11 cellular contexts compared by ENCODE assay signal in genomic region chr6:124964084-124964763, GRCh38. TPM values are rescaled to one million over a fixed set of nuclear protein-coding genes. Genes with fewer than 3 reads are reported as not detected.
DNase-seq lines count a peak whose midpoint lies in the region; ATAC-seq and TF ChIP-seq lines count a peak whose summit lies in the region.
"Had no signal": no experiment of that assay in that cellular context is flagged by ENCODE, and none has a peak within 500 bp of the region (broad histone marks: within the 10 kb centered on the region; RNA-seq: fewer than 3 reads in every experiment).

No MANE protein-coding gene starts in this region.

- no peak overlapping the region for H2AFZ ChIP-seq in SK-N-SH (ENCODE audit: low read depth)

- no peaks in the 10 kb centered on the region for H3K79me2 ChIP-seq in SK-N-SH (ENCODE audit: insufficient read depth)

- CTCF ChIA-PET in SK-N-SH (lab: Yijun Ruan, JAX) = interaction anchor here (1.5 kb wide), 1 partner anchor 150 kb away, joined by 5 read pairs; no protein-coding TSS in a partner anchor

- H3K27ac Mint-ChIP-seq in dendritic cell treated with granulocyte-macrophage colony-stimulating factor and Interleukin-4, amounts not matched to agents 40 ng/mL and 50 ng/mL, for 4 days = peak overlapping the region; percentile 95

- TF ChIP-seq RAD21 in SK-N-SH (IDR thresholded peaks at IDR 0.05; ENCODE audit: low read length) = no peak

- peak overlapping the region; percentile 88 for H3K4me3 Mint-ChIP-seq in dendritic cell treated with granulocyte-macrophage colony-stimulating factor and Interleukin-4, amounts not matched to agents 40 ng/mL and 50 ng/mL, for 4 days

- 5% methylated on average over 6 of the region's 6 CpGs for WGBS in SK-N-SH (ENCODE audit: low lambda C conversion rate)
- 16 to 20% methylated on average over 6 of the region's 6 CpGs for WGBS in tibial nerve, 2 donors

- H3F3A ChIP-seq in SK-N-SH (replicated peaks; ENCODE audit: insufficient read depth) = no peaks in the 10 kb centered on the region

- H3K27me3 Mint-ChIP-seq in dendritic cell treated with granulocyte-macrophage colony-stimulating factor and Interleukin-4, amounts not matched to agents 40 ng/mL and 50 ng/mL, for 4 days = no peaks in the 10 kb centered on the region

- H3K27ac ChIP-seq in SK-N-SH (ENCODE audit: low read depth in 2 of 2, low read length in 1 of 2) (peak overlapping the region in 1 of 2 experiments; percentile 4; a peak in 1 of 4 replicates), tibial nerve (peak overlapping the region; percentile 90 to 97 (median 96))
- H3K27ac ChIP-seq: C4-2B had no signal

- TF ChIP-seq CTCF in SK-N-SH (IDR thresholded peaks at IDR 0.05) (no peak), tibial nerve (IDR thresholded peaks at IDR 0.05) (no peak)

- no peak overlapping the region for H3K9ac ChIP-seq in SK-N-SH

- H3K27me3 ChIP-seq in SK-N-SH (ENCODE audit: insufficient read depth) (peaks cover 14% of the 10 kb centered on the region), tibial nerve (no peaks in the 10 kb centered on the region)

- no peak for DNase-seq in SK-N-SH
- DNase-seq in medulla oblongata (ENCODE audit: extremely low spot score) = peak; percentile 66
- peak in 1 of 2 donors; percentile 77 for DNase-seq in tibial nerve (ENCODE audit: low spot score in 2 of 2)
- DNase-seq in stimulated activated naive CD8-positive, alpha-beta T cell treated with anti-CD3 and anti-CD28 coated beads, Interleukin-15, Interleukin-2, amounts not matched to agents 100 U/mL and 50 U/mL, for 24 hours = no peak
- DNase-seq: activated CD4-positive, CD25-positive, alpha-beta regulatory T cell treated with anti-CD3 and anti-CD28 coated beads, Interleukin-2, amount 50 U/mL, for 72 hours; stimulated activated CD4-positive, alpha-beta T cell treated with anti-CD3 and anti-CD28 coated beads, Interleukin-1b, Interleukin-23, amount 100 ng/mL, for 48 hours had no signal

- no peaks in the 10 kb centered on the region for H3K36me3 ChIP-seq in SK-N-SH (replicated peaks in 1 of 2; ENCODE audit: control insufficient read depth in 1 of 2, insufficient read depth in 2 of 2, low read length in 1 of 2)
- peaks cover 0 to 10% (median 0%) of the 10 kb centered on the region in 3 donors for H3K36me3 ChIP-seq in tibial nerve

- no peaks in the 10 kb centered on the region for H3K9me3 Mint-ChIP-seq in dendritic cell treated with granulocyte-macrophage colony-stimulating factor and Interleukin-4, amounts not matched to agents 40 ng/mL and 50 ng/mL, for 4 days

- intact Hi-C loops in dendritic cell treated with granulocyte-macrophage colony-stimulating factor and Interleukin-4, amounts not matched to agents 40 ng/mL and 50 ng/mL, for 4 days (cut with micrococcal nuclease) = loop anchor here (10.0 kb wide), 1 partner anchor 141 kb away; no protein-coding TSS in a partner anchor

- ATAC-seq in SK-N-SH treated with all-trans-retinoic acid at 6 μM for 48 hours = no peak
- ATAC-seq in GM18858 (IDR thresholded peaks at IDR 0.05; ENCODE audit: unreplicated experiment) = no peak
- ATAC-seq in GM19328 (IDR thresholded peaks at IDR 0.05; ENCODE audit: unreplicated experiment) = no peak
- ATAC-seq in stimulated activated naive CD8-positive, alpha-beta T cell treated with anti-CD3 and anti-CD28 coated beads, Interleukin-15, Interleukin-2, amounts not matched to agents 100 U/mL and 50 U/mL, for 24 hours = no peak

- H3K4me2 ChIP-seq in SK-N-SH = 0 out of 2 replicates have a peak overlapping the region, but pooled peaks have one; percentile 26

- H3K36me3 Mint-ChIP-seq in dendritic cell treated with granulocyte-macrophage colony-stimulating factor and Interleukin-4, amounts not matched to agents 40 ng/mL and 50 ng/mL, for 4 days (ENCODE audit: low read depth) = peaks cover 35% of the 10 kb centered on the region

- H3K9me3 ChIP-seq in SK-N-SH (no peaks in the 10 kb centered on the region), tibial nerve (no peaks in the 10 kb centered on the region)

- H3K9me2 ChIP-seq in SK-N-SH = no peaks in the 10 kb centered on the region

- H3K4me1 ChIP-seq in SK-N-SH (ENCODE audit: control insufficient read depth in 1 of 2, insufficient read depth in 2 of 2, low read depth in 1 of 2, low read length in 1 of 2) (no peaks in the 10 kb centered on the region), tibial nerve (peaks cover 0 to 64% (median 12%) of the 10 kb centered on the region in 4 donors)

- no peak for TF ChIP-seq EP300 in SK-N-SH (IDR thresholded peaks at IDR 0.05; ENCODE audit: borderline replicate concordance in 1 of 2, low read depth in 1 of 2, low read length in 1 of 2)
- TF ChIP-seq EP300 in tibial nerve (IDR thresholded peaks at IDR 0.05) = peak in 1 of 2 donors; percentile 88

- no peaks in the 10 kb centered on the region for H4K20me1 ChIP-seq in SK-N-SH (ENCODE audit: insufficient read depth)

- POLR2A ChIA-PET in SK-N-SH (lab: Yijun Ruan, JAX) = no interaction called here

- peaks cover 60% of the 10 kb centered on the region for H3K4me1 Mint-ChIP-seq in dendritic cell treated with granulocyte-macrophage colony-stimulating factor and Interleukin-4, amounts not matched to agents 40 ng/mL and 50 ng/mL, for 4 days (ENCODE audit: low read depth)

- H3K4me3 ChIP-seq in SK-N-SH (ENCODE audit: low read depth in 2 of 2, low read length in 1 of 2) (peak overlapping the region in 1 of 2 experiments; percentile 8; a peak in 1 of 4 replicates), tibial nerve (peak overlapping the region; percentile 71 to 91 (median 86))

- peak; percentile 12 to 14 for TF ChIP-seq POLR2A in tibial nerve (IDR thresholded peaks at IDR 0.05)

TF ChIP-seq in SK-N-SH, 30 proteins besides CTCF, POLR2A, EP300 and RAD21 (continues in another document):
- TF ChIP-seq RFX5 (IDR thresholded peaks at IDR 0.05; ENCODE audit: low read length) (no peak), CHD2 (IDR thresholded peaks at IDR 0.05; ENCODE audit: low read length, partially characterized antibody) (no peak), SMC3 (IDR thresholded peaks at IDR 0.05; ENCODE audit: low read depth, low read length) (no peak), NRF1 (IDR thresholded peaks at IDR 0.05; ENCODE audit: low read depth, low read length) (no peak), FOSL2 (IDR thresholded peaks at IDR 0.05; ENCODE audit: borderline replicate concordance, low read depth) (no peak), IRF3 (IDR thresholded peaks at IDR 0.05; ENCODE audit: low read depth, low read length) (no peak)

TF ChIP-seq in SK-N-SH treated with all-trans-retinoic acid at 6 μM for 48 hours, 23 proteins besides CTCF, POLR2A, EP300 and RAD21:
- TF ChIP-seq TCF4 (CRISPR knock-in tag; IDR thresholded peaks at IDR 0.05; ENCODE audit: borderline replicate concordance) = no peak
- TF ChIP-seq ZFP3 (CRISPR knock-in tag; IDR thresholded peaks at IDR 0.05) = no peak

RNA-seq across cellular contexts. Expression of gene RNF217, which starts 2.0 kb away (rescaled TPM):
- 0.28 and 0.32 TPM in 2 replicates for polyA plus RNA-seq in SK-N-SH (2012; rRNA removed)
- 0.24 and 0.32 TPM in 2 replicates for polyA plus RNA-seq in SK-N-SH (2012; cell fraction: cytosol; rRNA removed)
- polyA plus RNA-seq in SK-N-SH (2012; cell fraction: nucleus; rRNA removed) = 0.97 and 2.0 TPM in 2 replicates
- total RNA-seq in tibial nerve = 10 to 100 TPM; 26.7 to 40.2 (median 35.5) TPM
